10 cellular contexts compared by ENCODE assay signal in genomic region chr11:95792200-95792599, GRCh38. TPM values are rescaled to one million over a fixed set of nuclear protein-coding genes. Genes with fewer than 3 reads are reported as not detected.
A peak's percentile ranks its signal among the peaks of the same experiment; 100 is the strongest.
DNase-seq lines count a peak whose midpoint lies in the region; ATAC-seq, FAIRE-seq and TF ChIP-seq lines count a peak whose summit lies in the region.
"Had no signal": no experiment of that assay in that cellular context is flagged by ENCODE, and none has a peak within 500 bp of the region (broad histone marks: within the 10 kb centered on the region; RNA-seq: fewer than 3 reads in every experiment).

No MANE protein-coding gene starts in this region.

- peak overlapping the region; percentile 97 for H3K4me3 Mint-ChIP-seq in activated CD4-positive, alpha-beta memory T cell treated with anti-CD3 and anti-CD28 coated beads, Interleukin-2, amount 10 ng/mL, durations not matched to agents 7 days and 5 days

- H3K79me2 ChIP-seq in HepG2 (ENCODE audit: insufficient read depth, low read length), result peaks cover 78% of the 10 kb centered on the region

- peak overlapping the region; percentile 89 for H3K4me2 ChIP-seq in HepG2 (ENCODE audit: low read depth, low read length)

- H3K36me3 Mint-ChIP-seq in activated CD4-positive, alpha-beta memory T cell treated with anti-CD3 and anti-CD28 coated beads, Interleukin-2, amount 10 ng/mL, durations not matched to agents 7 days and 5 days (ENCODE audit: low read depth), result peaks cover 45% of the 10 kb centered on the region

- CTCF ChIA-PET in A673 (lab: Charles Lee), result no interaction called here
- CTCF ChIA-PET in activated CD4-positive, alpha-beta memory T cell treated with anti-CD3 and anti-CD28 coated beads, Interleukin-2, amount 10 ng/mL, durations not matched to agents 7 days and 5 days (lab: Charles Lee), result interaction anchor here (0.7 to 5.2 kb wide), 7 partner anchors 14 to 725 kb away, joined by 3 to 29 read pairs (median 16); partner anchors contain the start of genes CCDC82, JRKL, MAML2 and SRSF8
- CTCF ChIA-PET in HepG2 (lab: Yijun Ruan, JAX; ENCODE audit: low intra/inter-chr PET ratio, low total read pairs), result no interaction called here

- WGBS in HepG2 (ENCODE audit: low lambda C conversion rate), result 68% methylated on average over 8 of the region's 8 CpGs

- FAIRE-seq in HepG2 (lab: Jason Lieb, UNC), result no peak
- FAIRE-seq: colon had no signal

- no peaks in the 10 kb centered on the region for H3K9me3 ChIP-seq in A673 (ENCODE audit: low read depth, low read length, poor library complexity, severe bottlenecking)
- H3K9me3 ChIP-seq in HepG2 (ENCODE audit: low read length), result no peaks in the 10 kb centered on the region

- H3K27me3 ChIP-seq in A673 (replicated peaks; ENCODE audit: insufficient read depth, low read depth, low read length, poor library complexity) (no peaks in the 10 kb centered on the region), HepG2 (ENCODE audit: control insufficient read depth in 1 of 2, insufficient read depth in 2 of 2, low read length in 2 of 2) (no peaks in the 10 kb centered on the region; a peak in 1 of 5 replicates)

- H3K27ac Mint-ChIP-seq in activated CD4-positive, alpha-beta memory T cell treated with anti-CD3 and anti-CD28 coated beads, Interleukin-2, amount 10 ng/mL, durations not matched to agents 7 days and 5 days, result peak overlapping the region; percentile 100

- ATAC-seq in HepG2 (no peak), HG02763 (IDR thresholded peaks at IDR 0.05; ENCODE audit: unreplicated experiment) (no peak), HG03095 (IDR thresholded peaks at IDR 0.05; ENCODE audit: unreplicated experiment) (no peak), HG02981 (IDR thresholded peaks at IDR 0.05; ENCODE audit: unreplicated experiment) (no peak)

- in situ Hi-C loops in HepG2 (cut with HindIII; ENCODE audit: extremely low pct_ligation_motif_present, low pct_unique_long_range_greater_than_20kb) (no loop called here), ACHN (cut with HindIII; ENCODE audit: low pct_ligation_motif_present, low pct_unique_long_range_greater_than_20kb, low sequenced_read_pairs) (no loop called here)

- H4K20me1 ChIP-seq in HepG2 (ENCODE audit: insufficient read depth, low read length), result no peaks in the 10 kb centered on the region; the same call in 1 of the 2 replicates

- H2AFZ ChIP-seq in HepG2 (ENCODE audit: low read length), result no peak overlapping the region

- H3K27ac ChIP-seq in A673 (ENCODE audit: low read depth, low read length, poor library complexity, severe bottlenecking) (no peak overlapping the region), HepG2 (ENCODE audit: extremely low read length, insufficient read depth, low read length) (no peak overlapping the region)

- POLR2A ChIA-PET in A673 (lab: Charles Lee; ENCODE audit: low non-redundant PET), result no interaction called here
- POLR2A ChIA-PET in activated CD4-positive, alpha-beta memory T cell treated with anti-CD3 and anti-CD28 coated beads, Interleukin-2, amount 10 ng/mL, durations not matched to agents 7 days and 5 days (lab: Charles Lee), result interaction anchor here (1.0 to 6.0 kb wide), 10 partner anchors 10 to 724 kb away, joined by 3 to 110 read pairs (median 52); partner anchors contain the start of genes CCDC82, ENDOD1, JRKL and MAML2
- POLR2A ChIA-PET in HepG2 (lab: Yijun Ruan, JAX), result interaction anchor here (2.4 kb wide), 1 partner anchor 132 kb away, joined by 7 read pairs; the partner anchor contains the start of gene MTMR2

- H3K36me3 ChIP-seq in A673 (ENCODE audit: insufficient read depth, low read length, poor library complexity, severe bottlenecking), result peaks cover 7% of the 10 kb centered on the region
- no peaks in the 10 kb centered on the region; a peak in 2 of 5 replicates for H3K36me3 ChIP-seq in HepG2 (replicated peaks in 1 of 2; ENCODE audit: control insufficient read depth in 1 of 2, insufficient read depth in 2 of 2, low read length in 2 of 2)

- H3K9ac ChIP-seq in HepG2 (ENCODE audit: insufficient read depth, low read depth, low read length), result peak overlapping the region; percentile 97

- no peak for DNase-seq in A673 (ENCODE audit: low spot score)
- DNase-seq in GM12865 (ENCODE audit: low read depth), result no peak
- no peak for DNase-seq in activated CD4-positive, alpha-beta memory T cell treated with anti-CD3 and anti-CD28 coated beads, Interleukin-2, amount 10 ng/mL, durations not matched to agents 7 days and 5 days
- DNase-seq in HepG2 (ENCODE audit: low spot score), result no peak
- no peak for DNase-seq in ACHN
- DNase-seq: KG1 had no signal

- no peak for TF ChIP-seq EP300 in HepG2 (IDR thresholded peaks at IDR 0.05; ENCODE audit: low read depth in 2 of 2, low read length in 2 of 2)
- no peak for TF ChIP-seq EP300 in HepG2 (CRISPR knock-in tag; IDR thresholded peaks at IDR 0.05; ENCODE audit: borderline replicate concordance)

- TF ChIP-seq RAD21 in HepG2 (CRISPR knock-in tag; IDR thresholded peaks at IDR 0.05), result no peak

- H3K4me1 ChIP-seq in A673 (ENCODE audit: insufficient read depth, low read length, poor library complexity, severe bottlenecking) (peaks cover 63% of the 10 kb centered on the region), HepG2 (ENCODE audit: insufficient read depth, low read length) (peaks cover 62% of the 10 kb centered on the region)

- no peak for TF ChIP-seq CTCF in A673 (conservative IDR thresholded peaks at IDR 0.05; ENCODE audit: low read depth, low read length)
- TF ChIP-seq CTCF in GM12865 (IDR thresholded peaks at IDR 0.05; ENCODE audit: insufficient read depth, low read depth, low read length, missing control alignments), result no peak
- no peak for TF ChIP-seq CTCF in HepG2 (CRISPR knock-in tag; IDR thresholded peaks at IDR 0.05)

- H3K4me3 ChIP-seq in A673 (ENCODE audit: low read depth, low read length, poor library complexity, severe bottlenecking), result peak overlapping the region; percentile 91
- H3K4me3 ChIP-seq in GM12865 (ENCODE audit: low read depth, low read length), result peak overlapping the region; percentile 88
- peak overlapping the region; percentile 87 to 97 (median 96); a peak in 5 of 6 replicates for H3K4me3 ChIP-seq in HepG2 (replicated peaks in 1 of 3; ENCODE audit: insufficient read depth in 1 of 3, low read depth in 2 of 3, low read length in 3 of 3)

- no peak for TF ChIP-seq POLR2A in HepG2 (IDR thresholded peaks at IDR 0.05; ENCODE audit: insufficient read depth in 1 of 2, low read depth in 2 of 2, low read length in 2 of 2)

- no peaks in the 10 kb centered on the region for H3K27me3 Mint-ChIP-seq in activated CD4-positive, alpha-beta memory T cell treated with anti-CD3 and anti-CD28 coated beads, Interleukin-2, amount 10 ng/mL, durations not matched to agents 7 days and 5 days

- peaks cover 49% of the 10 kb centered on the region for H3K4me1 Mint-ChIP-seq in activated CD4-positive, alpha-beta memory T cell treated with anti-CD3 and anti-CD28 coated beads, Interleukin-2, amount 10 ng/mL, durations not matched to agents 7 days and 5 days

- H3K9me3 Mint-ChIP-seq in activated CD4-positive, alpha-beta memory T cell treated with anti-CD3 and anti-CD28 coated beads, Interleukin-2, amount 10 ng/mL, durations not matched to agents 7 days and 5 days, result no peaks in the 10 kb centered on the region

- no TSS peak for BruUV-seq in A673 (replicated peaks; lab: Mats Ljungman, UMichigan)
- BruUV-seq in HepG2 (replicated peaks; lab: Mats Ljungman, UMichigan), result no TSS peak

- intact Hi-C loops in A673 (cut with micrococcal nuclease; ENCODE audit: unreplicated experiment) (loop anchor here (10.0 kb wide), 1 partner anchor 373 kb away; no protein-coding TSS in a partner anchor), HepG2 (cut with micrococcal nuclease; ENCODE audit: unreplicated experiment) (no loop called here)

RNA-seq across cellular contexts. Expression of gene CEP57, which starts 1.9 kb away (rescaled TPM):
- total RNA-seq in A673 (2021) (72.3 and 79.8 TPM in 2 replicates), HepG2 (2016; rRNA removed; fragmentation: Illumina TruSeq; extraction: Trizol) (59.4 and 85.6 TPM in 2 replicates)
- 100 to 1,000 TPM; 102 to 105 TPM for total RNA-seq in activated CD4-positive, alpha-beta memory T cell treated with anti-CD3 and anti-CD28 coated beads, Interleukin-2, amount 10 ng/mL, durations not matched to agents 7 days and 5 days
- 25.7 and 26.4 TPM in 2 replicates for total RNA-seq in HepG2 (2016; cell fraction: cytosol; rRNA removed; fragmentation: Illumina TruSeq; extraction: Trizol; ENCODE audit: low read depth)
- total RNA-seq in HepG2 (2016; cell fraction: insoluble cytoplasmic fraction; rRNA removed; fragmentation: Illumina TruSeq; extraction: Trizol), result 57.5 and 82.6 TPM in 2 replicates
- total RNA-seq in HepG2 (2016; cell fraction: membrane; rRNA removed; fragmentation: Illumina TruSeq; extraction: Trizol), result 51.6 and 56.5 TPM in 2 replicates
- 52.8 and 61.0 TPM in 2 replicates for total RNA-seq in HepG2 (2016; cell fraction: nucleus; rRNA removed; fragmentation: Illumina TruSeq; extraction: Trizol)
- polyA plus RNA-seq in HepG2 (2011; rRNA removed), result 23.5 and 34.3 TPM in 2 replicates
- 15.9 and 16.2 TPM in 2 replicates for polyA plus RNA-seq in HepG2 (2011; cell fraction: cytosol; rRNA removed)
- polyA plus RNA-seq in HepG2 (2011; cell fraction: nucleus; rRNA removed), result 20.6 and 21.8 TPM in 2 replicates
- polyA plus RNA-seq in HepG2 (2012), result 30.9 and 39.6 TPM in 2 replicates
- polyA plus RNA-seq in HepG2 (2016; cell fraction: cytosol; fragmentation: Illumina TruSeq; extraction: Trizol; ENCODE audit: low read depth), result 11.9 and 12.0 TPM in 2 replicates
- polyA plus RNA-seq in HepG2 (2016; cell fraction: insoluble cytoplasmic fraction; fragmentation: Illumina TruSeq; extraction: Trizol; ENCODE audit: low read depth), result 57.6 and 58.2 TPM in 2 replicates
- polyA plus RNA-seq in HepG2 (2016; cell fraction: membrane; fragmentation: Illumina TruSeq; extraction: Trizol; ENCODE audit: low read depth), result 25.3 and 27.9 TPM in 2 replicates
- polyA plus RNA-seq in HepG2 (2016; cell fraction: nucleus; fragmentation: Illumina TruSeq; extraction: Trizol; ENCODE audit: insufficient read depth, low read depth), result 66.5 and 71.4 TPM in 2 replicates
- 14.1 and 31.3 TPM in 2 replicates for polyA minus RNA-seq in HepG2 (2011; rRNA and poly(A)+ RNA removed; ENCODE audit: low replicate concordance)
- polyA minus RNA-seq in HepG2 (2011; cell fraction: cytosol; rRNA and poly(A)+ RNA removed), result 26.5 and 27.4 TPM in 2 replicates
- polyA minus RNA-seq in HepG2 (2011; cell fraction: nucleus; rRNA and poly(A)+ RNA removed), result 61.5 and 63.7 TPM in 2 replicates

RNA-seq across cellular contexts. Expression of gene FAM76B, which starts 2.6 kb away (rescaled TPM):
- total RNA-seq in A673 (2021) (32.6 and 34.2 TPM in 2 replicates), HepG2 (2016; rRNA removed; fragmentation: Illumina TruSeq; extraction: Trizol) (21.7 and 24.2 TPM in 2 replicates)
- total RNA-seq in activated CD4-positive, alpha-beta memory T cell treated with anti-CD3 and anti-CD28 coated beads, Interleukin-2, amount 10 ng/mL, durations not matched to agents 7 days and 5 days, result 10 to 100 TPM; 48.1 to 51.5 TPM
- 4.1 and 6.2 TPM in 2 replicates for total RNA-seq in HepG2 (2016; cell fraction: cytosol; rRNA removed; fragmentation: Illumina TruSeq; extraction: Trizol; ENCODE audit: low read depth)
- total RNA-seq in HepG2 (2016; cell fraction: insoluble cytoplasmic fraction; rRNA removed; fragmentation: Illumina TruSeq; extraction: Trizol), result 15.2 and 24.9 TPM in 2 replicates
- total RNA-seq in HepG2 (2016; cell fraction: membrane; rRNA removed; fragmentation: Illumina TruSeq; extraction: Trizol), result 9.1 TPM in 2 replicates
- total RNA-seq in HepG2 (2016; cell fraction: nucleus; rRNA removed; fragmentation: Illumina TruSeq; extraction: Trizol), result 49.9 TPM in 2 replicates
- polyA plus RNA-seq in HepG2 (2011; rRNA removed), result 18.6 and 20.2 TPM in 2 replicates
- 4.3 and 6.4 TPM in 2 replicates for polyA plus RNA-seq in HepG2 (2011; cell fraction: cytosol; rRNA removed)
- polyA plus RNA-seq in HepG2 (2011; cell fraction: nucleus; rRNA removed), result 49.1 and 51.0 TPM in 2 replicates
- polyA plus RNA-seq in HepG2 (2012), result 12.3 and 18.0 TPM in 2 replicates
- polyA plus RNA-seq in HepG2 (2016; cell fraction: cytosol; fragmentation: Illumina TruSeq; extraction: Trizol; ENCODE audit: low read depth), result 1.9 and 2.3 TPM in 2 replicates
- 12.4 and 15.7 TPM in 2 replicates for polyA plus RNA-seq in HepG2 (2016; cell fraction: insoluble cytoplasmic fraction; fragmentation: Illumina TruSeq; extraction: Trizol; ENCODE audit: low read depth)
- 4.7 and 7.0 TPM in 2 replicates for polyA plus RNA-seq in HepG2 (2016; cell fraction: membrane; fragmentation: Illumina TruSeq; extraction: Trizol; ENCODE audit: low read depth)
- polyA plus RNA-seq in HepG2 (2016; cell fraction: nucleus; fragmentation: Illumina TruSeq; extraction: Trizol; ENCODE audit: insufficient read depth, low read depth), result 62.3 and 70.8 TPM in 2 replicates
- polyA minus RNA-seq in HepG2 (2011; rRNA and poly(A)+ RNA removed; ENCODE audit: low replicate concordance), result 5.3 and 9.7 TPM in 2 replicates
- 8.6 and 9.7 TPM in 2 replicates for polyA minus RNA-seq in HepG2 (2011; cell fraction: cytosol; rRNA and poly(A)+ RNA removed)
- polyA minus RNA-seq in HepG2 (2011; cell fraction: nucleus; rRNA and poly(A)+ RNA removed), result 79.7 and 93.4 TPM in 2 replicates
